ENCODE assay signal across 8 cellular contexts in the genomic region with DNA sequence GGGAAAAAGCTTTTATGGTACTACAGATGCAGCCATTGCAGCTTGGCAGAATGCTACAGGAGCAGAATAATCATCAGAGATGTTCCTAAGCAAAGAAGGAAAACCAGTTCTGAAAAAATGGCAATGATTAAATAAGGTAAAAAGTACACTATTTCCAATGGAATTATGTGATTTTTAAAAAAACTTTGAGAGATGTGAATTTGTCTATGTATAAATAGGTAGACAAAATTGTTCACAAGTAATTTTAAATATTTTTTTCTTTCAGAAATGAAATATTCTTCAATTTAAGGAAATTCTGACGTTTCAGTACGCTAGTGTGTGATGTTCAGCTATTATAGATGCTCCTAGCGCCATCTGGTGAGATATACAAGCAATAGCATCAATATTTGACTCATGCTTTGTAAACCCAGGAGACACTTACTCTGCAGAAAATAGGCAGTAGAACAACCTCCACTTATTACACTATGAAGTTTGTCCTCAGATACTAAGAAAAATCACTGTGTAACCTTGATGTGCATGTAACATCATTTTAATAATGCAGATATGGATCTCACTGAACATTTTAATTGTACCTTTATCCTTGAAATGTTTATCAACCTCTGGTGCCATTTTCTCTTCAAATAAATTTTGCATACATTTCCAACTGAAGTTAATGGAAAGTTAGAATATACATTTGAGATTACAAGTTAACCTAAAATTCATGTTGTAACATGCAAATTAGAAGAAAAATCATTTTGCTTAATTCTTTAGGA.
DNase-seq lines count a peak whose midpoint lies in the region; ATAC-seq and TF ChIP-seq lines count a peak whose summit lies in the region.

No MANE protein-coding gene starts in this region.

- H3K4ac ChIP-seq in mesenchymal stem cell (ENCODE audit: low read depth in 1 of 2, low read length in 2 of 2): no peak overlapping the region

- intact Hi-C loops in dorsolateral prefrontal cortex (cut with DNase I): loop anchor here (2.0 to 10.0 kb wide), 3 partner anchors 153 to 181 kb away; a partner anchor contains a TSS
- intact Hi-C loops in posterior vena cava (cut with DNase I): loop anchor here (2.0 kb wide), 2 partner anchors 179 to 187 kb away; no protein-coding TSS in a partner anchor

- H3K27me3 ChIP-seq in KMS-11 (ENCODE audit: insufficient read depth, low read depth) (no peaks in the 10 kb centered on the region), dorsolateral prefrontal cortex (no peaks in the 10 kb centered on the region), mesenchymal stem cell (ENCODE audit: control insufficient read depth in 1 of 2, insufficient read depth in 1 of 2, low read length in 2 of 2) (no peaks in the 10 kb centered on the region)

- peak overlapping the region; percentile 20 for H2AFZ ChIP-seq in KMS-11 (ENCODE audit: low read depth)
- H2AFZ ChIP-seq in mesenchymal stem cell (ENCODE audit: low read depth, low read length): no peak overlapping the region

- H3K18ac ChIP-seq in mesenchymal stem cell (ENCODE audit: low read depth in 1 of 2, low read length in 2 of 2): no peak overlapping the region

- H2BK15ac ChIP-seq in mesenchymal stem cell (ENCODE audit: low read depth, poor library complexity, severe bottlenecking): no peak overlapping the region

- TF ChIP-seq CTCF in KMS-11 (conservative IDR thresholded peaks at IDR 0.05; ENCODE audit: low read depth, low read length) (peak; percentile 90), dorsolateral prefrontal cortex (IDR thresholded peaks at IDR 0.05 in 54 of 56, conservative IDR thresholded peaks at IDR 0.05 in 2 of 56; ENCODE audit: low read depth in 1 of 56, partially characterized antibody in 56 of 56) (peak; percentile 60 to 95 (median 80))

- DNase-seq in SIG-M5 treated with dmso at 0.1 percent for 504 hours (lab: John Stamatoyannopoulos, UW; ENCODE audit: unreplicated experiment) (peak; percentile 57), SIG-M5 (lab: John Stamatoyannopoulos, UW) (no peak), OCI-M1 (lab: John Stamatoyannopoulos, UW) (peak; percentile 66), dorsolateral prefrontal cortex (no peak), mesenchymal stem cell (peak; percentile 72), posterior vena cava (ENCODE audit: low spot score) (no peak)

- H3K79me2 ChIP-seq in KMS-11 (ENCODE audit: insufficient read depth, low read depth): no peaks in the 10 kb centered on the region

- H4K20me1 ChIP-seq in KMS-11 (ENCODE audit: insufficient read depth): no peaks in the 10 kb centered on the region

- H2BK120ac ChIP-seq in mesenchymal stem cell (ENCODE audit: low read depth, low read length): no peak overlapping the region

- no peaks in the 10 kb centered on the region for H3K36me3 ChIP-seq in KMS-11 (ENCODE audit: insufficient read depth)
- H3K36me3 ChIP-seq in mesenchymal stem cell (ENCODE audit: control insufficient read depth in 1 of 2, insufficient read depth in 2 of 2, low read depth in 1 of 2, low read length in 2 of 2): no peaks in the 10 kb centered on the region

- H4K91ac ChIP-seq in mesenchymal stem cell (ENCODE audit: low read length): no peak overlapping the region

- H3K4me2 ChIP-seq in KMS-11 (peak overlapping the region; percentile 53), mesenchymal stem cell (ENCODE audit: low read length, poor library complexity, severe bottlenecking) (no peak overlapping the region)

- H2BK5ac ChIP-seq in mesenchymal stem cell (ENCODE audit: low read depth, low read length, poor library complexity, severe bottlenecking): no peak overlapping the region

- 0% methylated on average over 1 of the region's 3 CpGs for WGBS in mesenchymal stem cell

- H3K9ac ChIP-seq in KMS-11 (no peak overlapping the region), mesenchymal stem cell (ENCODE audit: low read length) (peak overlapping the region; percentile 54)

- no peaks in the 10 kb centered on the region for H3K79me1 ChIP-seq in mesenchymal stem cell (replicated peaks; ENCODE audit: low read length, poor library complexity, severe bottlenecking)

- no peak overlapping the region for H2AK5ac ChIP-seq in mesenchymal stem cell (ENCODE audit: low read length, severe bottlenecking)

- H3K14ac ChIP-seq in mesenchymal stem cell (ENCODE audit: low read length in 2 of 2): no peak overlapping the region

- ATAC-seq in GM21737 (IDR thresholded peaks at IDR 0.05; ENCODE audit: unreplicated experiment): peak; percentile 75

- H3K27ac ChIP-seq in KMS-11 (no peak overlapping the region), dorsolateral prefrontal cortex (peak overlapping the region in 2 of 59 donors; percentile 28 to 42), mesenchymal stem cell (ENCODE audit: low read length, poor library complexity, severe bottlenecking) (no peak overlapping the region)

- peaks cover 3% of the 10 kb centered on the region for H3K9me3 ChIP-seq in mesenchymal stem cell (ENCODE audit: control insufficient read depth, low read length)

- H3K23ac ChIP-seq in mesenchymal stem cell (ENCODE audit: low read length in 2 of 2): no peak overlapping the region

- H3K4me3 ChIP-seq in KMS-11 (IDR thresholded peaks at IDR 0.05; ENCODE audit: insufficient read depth, low read depth, low read length) (no peak overlapping the region), dorsolateral prefrontal cortex (peak overlapping the region in 6 of 59 donors; percentile 10 to 29 (median 24)), mesenchymal stem cell (ENCODE audit: insufficient read depth in 1 of 2, low read depth in 1 of 2, low read length in 2 of 2) (no peak overlapping the region)

- no peak overlapping the region for H2BK12ac ChIP-seq in mesenchymal stem cell (ENCODE audit: low read length in 2 of 2)

- H3K4me1 ChIP-seq in KMS-11 (ENCODE audit: low read depth, poor library complexity, severe bottlenecking) (peaks cover 55% of the 10 kb centered on the region), mesenchymal stem cell (ENCODE audit: control insufficient read depth, insufficient read depth, low read depth, low read length) (no peaks in the 10 kb centered on the region)

- no peak overlapping the region for H4K8ac ChIP-seq in mesenchymal stem cell (ENCODE audit: low read length)

Comparison
In these comparisons a context has a peak if more than half of its experiments do, and no peak if none do; other contexts are left out.
1. DNase-seq: peak in SIG-M5 treated with dmso at 0.1 percent for 504 hours (single experiment), OCI-M1 (single experiment) and mesenchymal stem cell (single experiment); none in SIG-M5 (single experiment), dorsolateral prefrontal cortex (0 of 10) and posterior vena cava (single experiment).